Comparison of ENCODE assay signal across 9 cellular contexts in genomic region chr22:26658161-26658560, GRCh38. TPM values are rescaled to one million over a fixed set of nuclear protein-coding genes. Genes with fewer than 3 reads are reported as not detected.
DNase-seq lines count a peak whose midpoint lies in the region; ATAC-seq and TF ChIP-seq lines count a peak whose summit lies in the region.
"Had no signal": no experiment of that assay in that cellular context is flagged by ENCODE, and none has a peak within 500 bp of the region (broad histone marks: within the 10 kb centered on the region; RNA-seq: fewer than 3 reads in every experiment).

No MANE protein-coding gene starts in this region.

- H3K9me3 ChIP-seq in GM23248 (ENCODE audit: low read depth) (no peaks in the 10 kb centered on the region), lower lobe of right lung (no peaks in the 10 kb centered on the region)

- POLR2A ChIA-PET in AG04449 (lab: Yijun Ruan, JAX) = no interaction called here

- H3K36me3 Mint-ChIP-seq in activated naive CD4-positive, alpha-beta T cell treated with anti-CD3 and anti-CD28 coated beads, Interleukin-2, amount 50 U/mL, for 72 hours = peaks cover 0 to 12% of the 10 kb centered on the region in 2 donors

- H3K4me2 ChIP-seq in GM23248 (ENCODE audit: unreplicated experiment) = peak overlapping the region; percentile 66

- H3K79me2 ChIP-seq in GM23248 (ENCODE audit: insufficient read depth) = no peaks in the 10 kb centered on the region

- H3K27me3 ChIP-seq in GM23248 (replicated peaks; ENCODE audit: insufficient read depth) (peaks cover 37% of the 10 kb centered on the region), lower lobe of right lung (ENCODE audit: low read depth) (peaks cover 30% of the 10 kb centered on the region)

- intact Hi-C loops in lower lobe of right lung (cut with DNase I) = no loop called here

- peak; percentile 14 to 19 for ATAC-seq in activated naive CD4-positive, alpha-beta T cell treated with anti-CD3 and anti-CD28 coated beads, Interleukin-2, amount 50 U/mL, for 72 hours
- ATAC-seq in lower lobe of right lung = peak; percentile 18 to 25
- ATAC-seq in HG03378 (IDR thresholded peaks at IDR 0.05; ENCODE audit: unreplicated experiment) = no peak
- no peak for ATAC-seq in HG02885 (IDR thresholded peaks at IDR 0.05; ENCODE audit: poor library complexity, unreplicated experiment)

- H3K4me1 ChIP-seq in GM23248 (ENCODE audit: insufficient read depth) (peaks cover 10% of the 10 kb centered on the region; the same call in 1 of the 2 replicates), lower lobe of right lung (peaks cover 27% of the 10 kb centered on the region)

- H3K36me3 ChIP-seq in GM23248 (ENCODE audit: low read depth) (no peaks in the 10 kb centered on the region), lower lobe of right lung (no peaks in the 10 kb centered on the region)

- in situ Hi-C loops in GM23248 (cut with MboI) = no loop called here

- H3K9me2 ChIP-seq in GM23248 (ENCODE audit: insufficient read depth) = no peaks in the 10 kb centered on the region

- peak overlapping the region; percentile 44; the same call in 1 of the 2 replicates for H3K9ac ChIP-seq in GM23248

- DNase-seq in AG04449 (ENCODE audit: low read depth, low spot score) = no peak
- DNase-seq in GM23248 = peak; percentile 11
- no peak for DNase-seq in activated naive CD4-positive, alpha-beta T cell treated with anti-CD3 and anti-CD28 coated beads, Interleukin-2, amount 50 U/mL, for 72 hours (ENCODE audit: low spot score in 2 of 2)
- no peak for DNase-seq in lower lobe of right lung
- DNase-seq in activated gamma-delta T cell treated with Interleukin-2 at 50 U/mL for 16 hours = no peak
- no peak for DNase-seq in stimulated activated CD4-positive, alpha-beta T cell treated with anti-CD3 and anti-CD28 coated beads, Interleukin-1b, Interleukin-23, amount 100 ng/mL, for 48 hours

- H3K27ac ChIP-seq in GM23248 = no peak overlapping the region
- no peak overlapping the region for H3K27ac ChIP-seq in lower lobe of right lung

- TF ChIP-seq CTCF in AG04449 (IDR thresholded peaks at IDR 0.05; ENCODE audit: insufficient read depth, low read length, missing control alignments) = no peak
- no peak for TF ChIP-seq CTCF in lower lobe of right lung (IDR thresholded peaks at IDR 0.05)

- no peaks in the 10 kb centered on the region for H3F3A ChIP-seq in GM23248 (ENCODE audit: insufficient read depth)

- peak overlapping the region; percentile 63; the same call in 1 of the 2 replicates for H2AFZ ChIP-seq in GM23248

- no peaks in the 10 kb centered on the region for H3K9me3 Mint-ChIP-seq in activated naive CD4-positive, alpha-beta T cell treated with anti-CD3 and anti-CD28 coated beads, Interleukin-2, amount 50 U/mL, for 72 hours

- no peaks in the 10 kb centered on the region for H4K20me1 ChIP-seq in GM23248 (ENCODE audit: insufficient read depth)

- WGBS in GM23248 (ENCODE audit: low coverage in 1 of 2, low lambda C conversion rate in 2 of 2, missing lambda C conversion rate in 2 of 2), 2 experiments = 2 to 5% methylated on average over 9 to 11 of the region's 11 CpGs

- H3K4me3 ChIP-seq in AG04449 (ENCODE audit: low read depth, low read length) (peak overlapping the region; percentile 41), GM23248 (peak overlapping the region; percentile 59), lower lobe of right lung (peak overlapping the region; percentile 52)

- H3K27ac Mint-ChIP-seq in activated naive CD4-positive, alpha-beta T cell treated with anti-CD3 and anti-CD28 coated beads, Interleukin-2, amount 50 U/mL, for 72 hours = peak overlapping the region; percentile 65 to 88

- CTCF ChIA-PET in AG04449 (lab: Yijun Ruan, JAX) = no interaction called here

RNA-seq across cellular contexts. Expression of gene MIAT, which starts 0.8 kb away (rescaled TPM):
- total RNA-seq in GM23248 (2014; rRNA removed; shearing (Covaris generic)) = 0.43 and 0.63 TPM in 2 replicates
- 0.05 and 0.23 TPM in 2 replicates for polyA plus RNA-seq in GM23248 (2016; fragmentation: Nextera tagmentation; extraction: Ambion mirVana)
- total RNA-seq in activated naive CD4-positive, alpha-beta T cell treated with anti-CD3 and anti-CD28 coated beads, Interleukin-2, amount 50 U/mL, for 72 hours = 100 to 1,000 TPM in 1 of 2 donors, 10 to 100 TPM in 1; 11.4 to 138 TPM
- total RNA-seq in lower lobe of right lung = 6.8 TPM

RNA-seq across cellular contexts. Expression of gene CRYBA4, which starts 36.4 kb away (rescaled TPM):
- total RNA-seq in GM23248 (2014; rRNA removed; shearing (Covaris generic)) = not detected in 2 replicates
- polyA plus RNA-seq in GM23248 (2016; fragmentation: Nextera tagmentation; extraction: Ambion mirVana) = not detected in 2 replicates
- not detected for total RNA-seq in activated naive CD4-positive, alpha-beta T cell treated with anti-CD3 and anti-CD28 coated beads, Interleukin-2, amount 50 U/mL, for 72 hours
- total RNA-seq in lower lobe of right lung = not detected
- total RNA-seq: sciatic nerve had no signal

RNA-seq across cellular contexts. Expression of gene CRYBB1, which starts 40.3 kb away (rescaled TPM):
- not detected in 2 replicates for total RNA-seq in GM23248 (2014; rRNA removed; shearing (Covaris generic))
- not detected in 2 replicates for polyA plus RNA-seq in GM23248 (2016; fragmentation: Nextera tagmentation; extraction: Ambion mirVana)
- total RNA-seq in activated naive CD4-positive, alpha-beta T cell treated with anti-CD3 and anti-CD28 coated beads, Interleukin-2, amount 50 U/mL, for 72 hours = not detected
- total RNA-seq in lower lobe of right lung = 1.4 TPM

Comparison
In these comparisons a context has a peak if more than half of its experiments do, and no peak if none do; other contexts are left out.
1. ATAC-seq: peak in activated naive CD4-positive, alpha-beta T cell treated with anti-CD3 and anti-CD28 coated beads, Interleukin-2, amount 50 U/mL, for 72 hours (2 of 2) and lower lobe of right lung (2 of 2); none in HG03378 (single experiment) and HG02885 (single experiment).
2. Peak in every context shown above with its lines, with median percentiles within 50 percentile points of each other: H3K4me3 ChIP-seq.